Comparison of ENCODE assay signal across 12 cellular contexts in genomic region chr19:15108845-15109767, GRCh38. TPM values are rescaled to one million over a fixed set of nuclear protein-coding genes. Genes with fewer than 3 reads are reported as not detected.
DNase-seq lines count a peak whose midpoint lies in the region; ATAC-seq, FAIRE-seq and TF ChIP-seq lines count a peak whose summit lies in the region.
"Had no signal": no experiment of that assay in that cellular context is flagged by ENCODE, and none has a peak within 500 bp of the region (broad histone marks: within the 10 kb centered on the region; RNA-seq: fewer than 3 reads in every experiment).

No MANE protein-coding gene starts in this region.

- H3K4me3 Mint-ChIP-seq in GM23338 (no peak overlapping the region), astrocyte (ENCODE audit: unreplicated experiment) (peak overlapping the region; percentile 94), glutamatergic neuron (ENCODE audit: unreplicated experiment) (no peak overlapping the region)
- H3K4me3 Mint-ChIP-seq in stimulated activated memory B cell treated with anti-CD40 and anti-IgM and Interleukin-4, amounts not matched to agents 10 μg/mL and 1 μg/mL and 100 μg/mL, for 72 hours, result no peak overlapping the region
- H3K4me3 Mint-ChIP-seq: activated T-cell treated with anti-CD3 and anti-CD28 coated beads, Interleukin-2, amount 50 U/mL, for 24 hours had no signal

- no peak overlapping the region; the same call in 1 of the 2 replicates for H3K27ac Mint-ChIP-seq in GM23338
- H3K27ac Mint-ChIP-seq in astrocyte (ENCODE audit: unreplicated experiment), result no peak overlapping the region
- no peak overlapping the region for H3K27ac Mint-ChIP-seq in stimulated activated memory B cell treated with anti-CD40 and anti-IgM and Interleukin-4, amounts not matched to agents 10 μg/mL and 1 μg/mL and 100 μg/mL, for 72 hours
- H3K27ac Mint-ChIP-seq in glutamatergic neuron (ENCODE audit: unreplicated experiment), result no peak overlapping the region
- H3K27ac Mint-ChIP-seq: activated T-cell treated with anti-CD3 and anti-CD28 coated beads, Interleukin-2, amount 50 U/mL, for 24 hours had no signal

- H3K27me3 ChIP-seq in GM23338 (ENCODE audit: insufficient read depth), result no peaks in the 10 kb centered on the region
- H3K27me3 ChIP-seq in astrocyte (ENCODE audit: insufficient read depth, low read length), result no peaks in the 10 kb centered on the region
- no peaks in the 10 kb centered on the region for H3K27me3 ChIP-seq in iPS-20b (ENCODE audit: insufficient read depth, low read length)

- H3F3A ChIP-seq in GM23338 (replicated peaks; ENCODE audit: low read depth), result peaks cover 5% of the 10 kb centered on the region; the same call in 1 of the 2 replicates

- H3K4me1 Mint-ChIP-seq in GM23338 (peaks cover 12% of the 10 kb centered on the region), astrocyte (ENCODE audit: low read depth, unreplicated experiment) (peaks cover 7% of the 10 kb centered on the region), glutamatergic neuron (ENCODE audit: low read depth, unreplicated experiment) (no peaks in the 10 kb centered on the region)
- H3K4me1 Mint-ChIP-seq in stimulated activated memory B cell treated with anti-CD40 and anti-IgM and Interleukin-4, amounts not matched to agents 10 μg/mL and 1 μg/mL and 100 μg/mL, for 72 hours, result peaks cover 15% of the 10 kb centered on the region

- H4K20me1 ChIP-seq in GM23338 (replicated peaks; ENCODE audit: insufficient read depth), result peaks cover 4% of the 10 kb centered on the region; the same call in 1 of the 2 replicates
- peaks cover 42% of the 10 kb centered on the region for H4K20me1 ChIP-seq in astrocyte (ENCODE audit: insufficient read depth, low read length)

- no peak overlapping the region for H2AFZ ChIP-seq in GM23338
- no peak overlapping the region for H2AFZ ChIP-seq in astrocyte (ENCODE audit: low read depth, low read length)

- FAIRE-seq in astrocyte (lab: Jason Lieb, UNC), result no peak
- no peak for FAIRE-seq in HTR-8/SVneo (lab: Jason Lieb, UNC)

- H3K4me1 ChIP-seq in GM23338 (ENCODE audit: insufficient read depth) (peaks cover 11% of the 10 kb centered on the region; the same call in 1 of the 2 replicates), astrocyte (ENCODE audit: insufficient read depth, low read length) (peaks cover 15% of the 10 kb centered on the region), iPS-20b (ENCODE audit: insufficient read depth, low read length) (peaks cover 7% of the 10 kb centered on the region)

- H3K9me2 ChIP-seq in GM23338 (ENCODE audit: insufficient read depth), result 0 out of 2 replicates have a peak, but pooled peaks cover 4% of the 10 kb centered on the region

- H3K36me3 ChIP-seq in GM23338 (ENCODE audit: insufficient read depth), result peaks cover 19% of the 10 kb centered on the region; the same call in 1 of the 2 replicates
- H3K36me3 ChIP-seq in astrocyte (ENCODE audit: insufficient read depth, low read length), result peaks cover 22% of the 10 kb centered on the region
- H3K36me3 ChIP-seq in iPS-20b (ENCODE audit: insufficient read depth, low read depth, low read length), result peaks cover 48% of the 10 kb centered on the region

- peaks cover 2% of the 10 kb centered on the region for H3K9me3 ChIP-seq in astrocyte (ENCODE audit: insufficient read depth, low read depth, low read length)
- peaks cover 4% of the 10 kb centered on the region; the same call in 1 of the 2 replicates for H3K9me3 ChIP-seq in iPS-20b (ENCODE audit: insufficient read depth, low read depth, low read length)

- ATAC-seq in GM23338, result no peak
- ATAC-seq in stimulated activated memory B cell treated with anti-CD40 and anti-IgM and Interleukin-4, amounts not matched to agents 10 μg/mL and 1 μg/mL and 100 μg/mL, for 72 hours, result peak; percentile 5
- no peak for ATAC-seq in GM18858 (IDR thresholded peaks at IDR 0.05; ENCODE audit: unreplicated experiment)
- ATAC-seq: naive thymus-derived CD4-positive, alpha-beta T cell had no signal

- H3K9ac ChIP-seq in astrocyte (ENCODE audit: low read length) (peak overlapping the region; percentile 82), iPS-20b (ENCODE audit: low read depth, low read length) (no peak overlapping the region)

- H3K9me3 Mint-ChIP-seq in GM23338 (no peaks in the 10 kb centered on the region), astrocyte (ENCODE audit: unreplicated experiment) (peaks cover 2% of the 10 kb centered on the region), glutamatergic neuron (ENCODE audit: unreplicated experiment) (peaks cover 3% of the 10 kb centered on the region)
- H3K9me3 Mint-ChIP-seq in stimulated activated memory B cell treated with anti-CD40 and anti-IgM and Interleukin-4, amounts not matched to agents 10 μg/mL and 1 μg/mL and 100 μg/mL, for 72 hours, result peaks cover 5% of the 10 kb centered on the region

- H3K36me3 Mint-ChIP-seq in GM23338 (ENCODE audit: low read depth) (peaks cover 37% of the 10 kb centered on the region), astrocyte (ENCODE audit: low read depth, unreplicated experiment) (peaks cover 11% of the 10 kb centered on the region), glutamatergic neuron (ENCODE audit: unreplicated experiment) (no peaks in the 10 kb centered on the region)
- peaks cover 6% of the 10 kb centered on the region for H3K36me3 Mint-ChIP-seq in stimulated activated memory B cell treated with anti-CD40 and anti-IgM and Interleukin-4, amounts not matched to agents 10 μg/mL and 1 μg/mL and 100 μg/mL, for 72 hours

- no peak overlapping the region; the same call in 1 of the 2 replicates for H3K4me3 ChIP-seq in GM23338
- no peak overlapping the region for H3K4me3 ChIP-seq in astrocyte (ENCODE audit: insufficient read depth, low read depth, low read length)
- H3K4me3 ChIP-seq in iPS-20b (ENCODE audit: low read length), result peak overlapping the region; percentile 88; the same call in 1 of the 2 replicates

- no peak overlapping the region for H3K27ac ChIP-seq in GM23338 (ENCODE audit: low read depth)
- no peak overlapping the region for H3K27ac ChIP-seq in astrocyte (ENCODE audit: low read depth, low read length)
- H3K27ac ChIP-seq in iPS-20b (ENCODE audit: low read length), result no peak overlapping the region

- H3K79me2 ChIP-seq in GM23338 (replicated peaks; ENCODE audit: insufficient read depth), result peaks cover 9% of the 10 kb centered on the region
- H3K79me2 ChIP-seq in astrocyte (ENCODE audit: insufficient read depth, low read length), result peaks cover 38% of the 10 kb centered on the region

- TF ChIP-seq CTCF in GM23338 (conservative IDR thresholded peaks at IDR 0.05; ENCODE audit: low read depth in 2 of 2), result no peak
- TF ChIP-seq CTCF in astrocyte (IDR thresholded peaks at IDR 0.05; ENCODE audit: insufficient read depth, low read depth, low read length), result no peak
- TF ChIP-seq CTCF in glutamatergic neuron (IDR thresholded peaks at IDR 0.05; ENCODE audit: partially characterized antibody, unreplicated experiment), result no peak

- peaks cover 7% of the 10 kb centered on the region for H3K27me3 Mint-ChIP-seq in GM23338 (ENCODE audit: insufficient read depth, low read depth, poor library complexity)
- no peaks in the 10 kb centered on the region for H3K27me3 Mint-ChIP-seq in astrocyte (ENCODE audit: low read depth, unreplicated experiment)
- peaks cover 50% of the 10 kb centered on the region for H3K27me3 Mint-ChIP-seq in stimulated activated memory B cell treated with anti-CD40 and anti-IgM and Interleukin-4, amounts not matched to agents 10 μg/mL and 1 μg/mL and 100 μg/mL, for 72 hours
- H3K27me3 Mint-ChIP-seq in glutamatergic neuron (ENCODE audit: unreplicated experiment), result peaks cover 2% of the 10 kb centered on the region

- no peak for DNase-seq in GM23338 (ENCODE audit: low spot score)
- DNase-seq in astrocyte (ENCODE audit: low read depth), result no peak
- DNase-seq in glutamatergic neuron, result no peak
- DNase-seq in DMS53 (lab: John Stamatoyannopoulos, UW), result no peak
- no peak for DNase-seq in HTR-8/SVneo (ENCODE audit: insufficient read length, low spot score)
- DNase-seq: activated T-cell treated with anti-CD3 and anti-CD28 coated beads, Interleukin-2, amount 50 U/mL, for 24 hours; naive thymus-derived CD4-positive, alpha-beta T cell; NCI-H1092 treated with DMSO at 0.1 percent for 48 hours; NCI-H526 treated with DMSO at 0.1 percent for 48 hours had no signal

- H3K4me2 ChIP-seq in GM23338 (peak overlapping the region; percentile 94), astrocyte (ENCODE audit: low read length) (peak overlapping the region; percentile 99)

TF ChIP-seq in GM23338, 12 proteins besides CTCF, POLR2A, EP300 and RAD21 (continues in another document):
- TF ChIP-seq CREB1 (CRISPR knock-in tag; IDR thresholded peaks at IDR 0.05; ENCODE audit: low read depth), result no peak
- TF ChIP-seq ZNF331 (CRISPR knock-in tag; IDR thresholded peaks at IDR 0.05; ENCODE audit: low read depth), result no peak
- TF ChIP-seq, protein P1, sequence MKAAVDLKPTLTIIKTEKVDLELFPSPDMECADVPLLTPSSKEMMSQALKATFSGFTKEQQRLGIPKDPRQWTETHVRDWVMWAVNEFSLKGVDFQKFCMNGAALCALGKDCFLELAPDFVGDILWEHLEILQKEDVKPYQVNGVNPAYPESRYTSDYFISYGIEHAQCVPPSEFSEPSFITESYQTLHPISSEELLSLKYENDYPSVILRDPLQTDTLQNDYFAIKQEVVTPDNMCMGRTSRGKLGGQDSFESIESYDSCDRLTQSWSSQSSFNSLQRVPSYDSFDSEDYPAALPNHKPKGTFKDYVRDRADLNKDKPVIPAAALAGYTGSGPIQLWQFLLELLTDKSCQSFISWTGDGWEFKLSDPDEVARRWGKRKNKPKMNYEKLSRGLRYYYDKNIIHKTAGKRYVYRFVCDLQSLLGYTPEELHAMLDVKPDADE (IDR thresholded peaks at IDR 0.05), result no peak
- TF ChIP-seq STAT1 (IDR thresholded peaks at IDR 0.05; ENCODE audit: unreplicated experiment), result no peak
- TF ChIP-seq ZNF114 (CRISPR knock-in tag; IDR thresholded peaks at IDR 0.05), result no peak
- no peak for TF ChIP-seq POLR2AphosphoS5 (IDR thresholded peaks at IDR 0.05; ENCODE audit: low read depth)
- no peak for TF ChIP-seq EZH2phosphoT487 (IDR thresholded peaks at IDR 0.05; ENCODE audit: unreplicated experiment)

RNA-seq across cellular contexts. Expression of gene SYDE1, which starts 1.9 kb away (rescaled TPM):
- total RNA-seq in GM23338 (2014; rRNA removed; shearing (Covaris generic)), result 14.3 and 21.4 TPM in 2 replicates
- 3.4 and 4.1 TPM in 2 replicates for polyA plus RNA-seq in GM23338 (2016; fragmentation: Nextera tagmentation; extraction: Ambion mirVana)
- 40.6 and 46.6 TPM in 2 replicates for total RNA-seq in astrocyte
- 0.71 TPM for total RNA-seq in glutamatergic neuron (ENCODE audit: unreplicated experiment)

RNA-seq across cellular contexts. Expression of gene OR1I1, which starts 27.1 kb away (rescaled TPM):
- total RNA-seq in GM23338 (2014; rRNA removed; shearing (Covaris generic)), result not detected in 2 replicates
- not detected in 2 replicates for polyA plus RNA-seq in GM23338 (2016; fragmentation: Nextera tagmentation; extraction: Ambion mirVana)
- total RNA-seq in astrocyte (not detected in 2 replicates), glutamatergic neuron (ENCODE audit: unreplicated experiment) (not detected)
- total RNA-seq: naive thymus-derived CD4-positive, alpha-beta T cell had no signal
- polyA plus RNA-seq: naive thymus-derived CD4-positive, alpha-beta T cell had no signal

RNA-seq across cellular contexts. Expression of gene CASP14, which starts 59.8 kb away (rescaled TPM):
- not detected in 2 replicates for total RNA-seq in GM23338 (2014; rRNA removed; shearing (Covaris generic))
- not detected in 2 replicates for polyA plus RNA-seq in GM23338 (2016; fragmentation: Nextera tagmentation; extraction: Ambion mirVana)
- total RNA-seq in astrocyte (not detected in 2 replicates), glutamatergic neuron (ENCODE audit: unreplicated experiment) (not detected)
- total RNA-seq: naive thymus-derived CD4-positive, alpha-beta T cell had no signal
- polyA plus RNA-seq: naive thymus-derived CD4-positive, alpha-beta T cell had no signal
